31 cellular contexts compared by ENCODE assay signal in the genomic region with DNA sequence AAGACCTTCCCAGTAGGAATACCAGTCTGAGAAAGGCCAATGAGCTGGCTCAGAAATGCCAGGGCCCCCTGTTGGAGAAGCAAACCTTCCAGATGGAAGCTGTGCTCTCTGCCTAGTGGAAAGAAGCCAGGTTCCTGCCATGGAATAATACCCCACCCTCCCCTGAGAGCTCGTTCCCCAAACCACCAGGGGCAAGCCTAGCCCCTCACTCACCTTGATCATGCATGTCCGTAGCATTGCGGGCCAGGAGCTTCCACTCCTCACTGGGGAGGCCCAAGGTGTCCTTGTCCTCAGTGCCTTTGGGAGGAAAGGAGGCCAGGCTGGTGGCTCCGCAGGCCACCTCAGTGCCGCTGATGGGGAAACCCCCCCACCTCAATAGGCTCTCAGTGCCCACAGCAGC. TPM values are rescaled to one million over a fixed set of nuclear protein-coding genes. Genes with fewer than 3 reads are reported as not detected.
"Had no signal": no experiment of that assay in that cellular context is flagged by ENCODE, and none has a peak within 500 bp of the region (broad histone marks: within the 10 kb centered on the region; RNA-seq: fewer than 3 reads in every experiment).

No MANE protein-coding gene starts in this region.

- H3K36me3 ChIP-seq: brain microvascular endothelial cell, esophagus squamous epithelium, gastroesophageal sphincter, heart right ventricle had no signal

- DNase-seq: activated CD4-positive, alpha-beta memory T cell treated with anti-CD3 and anti-CD28 coated beads, Interleukin-2, amount 10 ng/mL, durations not matched to agents 7 days and 5 days; activated CD4-positive, alpha-beta T cell treated with anti-CD3 and anti-CD28 coated beads for 1 hour; activated CD4-positive, alpha-beta T cell treated with anti-CD3 and anti-CD28 coated beads for 4 hours; activated CD4-positive, alpha-beta T cell treated with anti-CD3 and anti-CD28 coated beads, Interleukin-2, amount 10 ng/mL, durations not matched to agents 7 days and 5 days; activated CD4-positive, alpha-beta T cell treated with anti-CD3 and anti-CD28 coated beads, Interleukin-2, amount 50 U/mL, for 4 hours; activated CD8-positive, alpha-beta memory T cell treated with anti-CD3 and anti-CD28 coated beads, Interleukin-2, amount 50 U/mL, for 48 hours; activated gamma-delta T cell; activated naive CD4-positive, alpha-beta T cell; activated naive CD4-positive, alpha-beta T cell treated with anti-CD3 and anti-CD28 coated beads, Interleukin-2, amount 10 ng/mL, durations not matched to agents 7 days and 5 days; activated naive CD8-positive, alpha-beta T cell treated with anti-CD3 and anti-CD28 coated beads, Interleukin-2, amount 10 ng/mL, durations not matched to agents 7 days and 5 days; activated T-cell treated with anti-CD3 and anti-CD28 coated beads for 4 hours; activated T-cell treated with anti-CD3 and anti-CD28 coated beads, Interleukin-2, amount 50 U/mL, for 24 hours; activated T-cell treated with anti-CD3 and anti-CD28 coated beads, Interleukin-2, amount 50 U/mL, for 72 hours; brain microvascular endothelial cell; cortex of kidney; dermis blood vessel endothelial cell; effector CD4-positive, alpha-beta T cell; effector memory CD8-positive, alpha-beta T cell; esophagus squamous epithelium; foreskin melanocyte; heart right ventricle; T-helper 2 cell had no signal

- H3K27me3 ChIP-seq: esophagus squamous epithelium had no signal

- H3K9me3 ChIP-seq: esophagus squamous epithelium, gastroesophageal sphincter, heart right ventricle had no signal

- H3K4me3 ChIP-seq: esophagus squamous epithelium, gastroesophageal sphincter, heart right ventricle had no signal

- ATAC-seq: activated naive CD4-positive, alpha-beta T cell treated with anti-CD3 and anti-CD28 coated beads, Interleukin-2, amount 50 U/mL, for 72 hours; activated T-cell treated with anti-CD3 and anti-CD28 coated beads, Interleukin-2, amount 50 U/mL, for 72 hours; effector memory CD8-positive, alpha-beta T cell; gastroesophageal sphincter; heart right ventricle had no signal

- H3K4me1 Mint-ChIP-seq: activated CD4-positive, alpha-beta memory T cell treated with anti-CD3 and anti-CD28 coated beads, Interleukin-2, amount 10 ng/mL, durations not matched to agents 7 days and 5 days; activated CD4-positive, alpha-beta T cell treated with anti-CD3 and anti-CD28 coated beads, Interleukin-2, amount 10 ng/mL, durations not matched to agents 7 days and 5 days; activated naive CD4-positive, alpha-beta T cell treated with anti-CD3 and anti-CD28 coated beads, Interleukin-2, amount 10 ng/mL, durations not matched to agents 7 days and 5 days; activated naive CD8-positive, alpha-beta T cell treated with anti-CD3 and anti-CD28 coated beads, Interleukin-2, amount 10 ng/mL, durations not matched to agents 7 days and 5 days; central memory CD8-positive, alpha-beta T cell had no signal

- H3K9me3 Mint-ChIP-seq: activated CD4-positive, alpha-beta memory T cell treated with anti-CD3 and anti-CD28 coated beads, Interleukin-2, amount 10 ng/mL, durations not matched to agents 7 days and 5 days; activated CD4-positive, alpha-beta T cell treated with anti-CD3 and anti-CD28 coated beads, Interleukin-2, amount 10 ng/mL, durations not matched to agents 7 days and 5 days; activated naive CD4-positive, alpha-beta T cell treated with anti-CD3 and anti-CD28 coated beads, Interleukin-2, amount 10 ng/mL, durations not matched to agents 7 days and 5 days; activated naive CD4-positive, alpha-beta T cell treated with anti-CD3 and anti-CD28 coated beads, Interleukin-2, amount 50 U/mL, for 72 hours; activated naive CD8-positive, alpha-beta T cell treated with anti-CD3 and anti-CD28 coated beads, Interleukin-2, amount 10 ng/mL, durations not matched to agents 7 days and 5 days; activated T-cell treated with anti-CD3 and anti-CD28 coated beads, Interleukin-2, amount 50 U/mL, for 24 hours; activated T-cell treated with anti-CD3 and anti-CD28 coated beads, Interleukin-2, amount 50 U/mL, for 72 hours; central memory CD8-positive, alpha-beta T cell; effector memory CD8-positive, alpha-beta T cell had no signal

- H3K4me3 Mint-ChIP-seq: activated CD4-positive, alpha-beta memory T cell treated with anti-CD3 and anti-CD28 coated beads, Interleukin-2, amount 10 ng/mL, durations not matched to agents 7 days and 5 days; activated CD4-positive, alpha-beta T cell treated with anti-CD3 and anti-CD28 coated beads, Interleukin-2, amount 10 ng/mL, durations not matched to agents 7 days and 5 days; activated naive CD4-positive, alpha-beta T cell treated with anti-CD3 and anti-CD28 coated beads, Interleukin-2, amount 10 ng/mL, durations not matched to agents 7 days and 5 days; activated naive CD8-positive, alpha-beta T cell treated with anti-CD3 and anti-CD28 coated beads, Interleukin-2, amount 10 ng/mL, durations not matched to agents 7 days and 5 days; activated T-cell treated with anti-CD3 and anti-CD28 coated beads, Interleukin-2, amount 50 U/mL, for 24 hours; activated T-cell treated with anti-CD3 and anti-CD28 coated beads, Interleukin-2, amount 50 U/mL, for 72 hours; central memory CD8-positive, alpha-beta T cell; effector memory CD8-positive, alpha-beta T cell had no signal

- H3K27ac Mint-ChIP-seq: activated CD4-positive, alpha-beta memory T cell treated with anti-CD3 and anti-CD28 coated beads, Interleukin-2, amount 10 ng/mL, durations not matched to agents 7 days and 5 days; activated CD4-positive, alpha-beta T cell treated with anti-CD3 and anti-CD28 coated beads, Interleukin-2, amount 10 ng/mL, durations not matched to agents 7 days and 5 days; activated naive CD4-positive, alpha-beta T cell treated with anti-CD3 and anti-CD28 coated beads, Interleukin-2, amount 10 ng/mL, durations not matched to agents 7 days and 5 days; activated naive CD4-positive, alpha-beta T cell treated with anti-CD3 and anti-CD28 coated beads, Interleukin-2, amount 50 U/mL, for 72 hours; activated naive CD8-positive, alpha-beta T cell treated with anti-CD3 and anti-CD28 coated beads, Interleukin-2, amount 10 ng/mL, durations not matched to agents 7 days and 5 days; activated T-cell treated with anti-CD3 and anti-CD28 coated beads, Interleukin-2, amount 50 U/mL, for 24 hours; activated T-cell treated with anti-CD3 and anti-CD28 coated beads, Interleukin-2, amount 50 U/mL, for 72 hours; effector memory CD8-positive, alpha-beta T cell had no signal

- H3K27me3 Mint-ChIP-seq: activated CD4-positive, alpha-beta memory T cell treated with anti-CD3 and anti-CD28 coated beads, Interleukin-2, amount 10 ng/mL, durations not matched to agents 7 days and 5 days; activated CD4-positive, alpha-beta T cell treated with anti-CD3 and anti-CD28 coated beads, Interleukin-2, amount 10 ng/mL, durations not matched to agents 7 days and 5 days; activated naive CD8-positive, alpha-beta T cell treated with anti-CD3 and anti-CD28 coated beads, Interleukin-2, amount 10 ng/mL, durations not matched to agents 7 days and 5 days; activated T-cell treated with anti-CD3 and anti-CD28 coated beads, Interleukin-2, amount 50 U/mL, for 24 hours; central memory CD8-positive, alpha-beta T cell had no signal

- H3K4me1 ChIP-seq: esophagus squamous epithelium, gastroesophageal sphincter, heart right ventricle had no signal

- H3K36me3 Mint-ChIP-seq: activated naive CD4-positive, alpha-beta T cell treated with anti-CD3 and anti-CD28 coated beads, Interleukin-2, amount 10 ng/mL, durations not matched to agents 7 days and 5 days; activated naive CD4-positive, alpha-beta T cell treated with anti-CD3 and anti-CD28 coated beads, Interleukin-2, amount 50 U/mL, for 72 hours; activated naive CD8-positive, alpha-beta T cell treated with anti-CD3 and anti-CD28 coated beads, Interleukin-2, amount 10 ng/mL, durations not matched to agents 7 days and 5 days had no signal

- H3K27ac ChIP-seq: brain microvascular endothelial cell, epithelial cell of prostate, esophagus squamous epithelium, gastroesophageal sphincter, heart right ventricle had no signal

RNA-seq across cellular contexts. Expression of gene ISM2, which starts 20.6 kb away (rescaled TPM):
- total RNA-seq: activated CD4-positive, alpha-beta memory T cell treated with anti-CD3 and anti-CD28 coated beads, Interleukin-2, amount 10 ng/mL, durations not matched to agents 7 days and 5 days; activated CD4-positive, alpha-beta T cell treated with anti-CD3 and anti-CD28 coated beads, Interleukin-2, amount 10 ng/mL, durations not matched to agents 7 days and 5 days; activated T-cell treated with anti-CD3 and anti-CD28 coated beads, Interleukin-2, amount 50 U/mL, for 72 hours; bronchial epithelial cell; cardiac septum; endothelial cell of umbilical vein; fibroblast of lung; heart right ventricle; T-helper 1 cell treated with Interleukin-12 subunit alpha and Interleukin-12 subunit beta and Interleukin-4 antibody, amounts not matched to agents 30 ng/mL and 1 ng/mL, for 36 hours had no signal
- polyA plus RNA-seq: endothelial cell of umbilical vein, fibroblast of lung, heart right ventricle had no signal

RNA-seq across cellular contexts. Expression of gene NOXRED1, which starts 54.7 kb away (rescaled TPM):
- total RNA-seq: cardiac septum, esophagus squamous epithelium, gastroesophageal sphincter had no signal
